ENCODE assay signal across 11 cellular contexts in genomic region chr9:100087218-100087617, GRCh38. TPM values are rescaled to one million over a fixed set of nuclear protein-coding genes. Genes with fewer than 3 reads are reported as not detected.
DNase-seq lines count a peak whose midpoint lies in the region; ATAC-seq and TF ChIP-seq lines count a peak whose summit lies in the region.
"Had no signal": no experiment of that assay in that cellular context is flagged by ENCODE, and none has a peak within 500 bp of the region (broad histone marks: within the 10 kb centered on the region; RNA-seq: fewer than 3 reads in every experiment).

No MANE protein-coding gene starts in this region.

- peak overlapping the region; percentile 24 for H3K27ac ChIP-seq in Karpas-422 (ENCODE audit: low read length)
- H3K27ac ChIP-seq: heart left ventricle had no signal

- H3K4me1 Mint-ChIP-seq in activated CD8-positive, alpha-beta T cell treated with anti-CD3 and anti-CD28 coated beads, Interleukin-2, amount 10 ng/mL, durations not matched to agents 7 days and 5 days (ENCODE audit: low read depth) = peaks cover 42% of the 10 kb centered on the region
- H3K4me1 Mint-ChIP-seq in immature natural killer cell (peaks cover 61 to 85% of the 10 kb centered on the region in 2 donors), Calu3 (ENCODE audit: low read depth, unreplicated experiment) (peaks cover 22% of the 10 kb centered on the region)

- no peaks in the 10 kb centered on the region for H3K9me2 ChIP-seq in Karpas-422 (replicated peaks; ENCODE audit: insufficient read depth, low read length)

- no peaks in the 10 kb centered on the region for H3K9me3 ChIP-seq in Karpas-422 (ENCODE audit: low read length)
- H3K9me3 ChIP-seq: heart left ventricle had no signal

- H3K9me3 Mint-ChIP-seq in activated CD8-positive, alpha-beta T cell treated with anti-CD3 and anti-CD28 coated beads, Interleukin-2, amount 10 ng/mL, durations not matched to agents 7 days and 5 days (ENCODE audit: insufficient read depth) = no peaks in the 10 kb centered on the region
- H3K9me3 Mint-ChIP-seq in immature natural killer cell (no peaks in the 10 kb centered on the region), Calu3 (ENCODE audit: low read depth, unreplicated experiment) (no peaks in the 10 kb centered on the region)

- H3K79me2 ChIP-seq in Karpas-422 (ENCODE audit: low read length) = peaks cover 100% of the 10 kb centered on the region

- H3K36me3 ChIP-seq in Karpas-422 (ENCODE audit: insufficient read depth, low read length) = no peaks in the 10 kb centered on the region
- H3K36me3 ChIP-seq: heart left ventricle had no signal

- no peak for ATAC-seq in activated CD8-positive, alpha-beta T cell treated with anti-CD3 and anti-CD28 coated beads, Interleukin-2, amount 10 ng/mL, durations not matched to agents 7 days and 5 days
- ATAC-seq in GM19324 (IDR thresholded peaks at IDR 0.05; ENCODE audit: low FRiP score, unreplicated experiment) = no peak
- ATAC-seq: sciatic nerve had no signal

- no peak overlapping the region for H3K9ac ChIP-seq in Karpas-422 (ENCODE audit: low read length)

- peaks cover 37% of the 10 kb centered on the region for H4K20me1 ChIP-seq in Karpas-422 (ENCODE audit: insufficient read depth, low read depth, low read length)

- DNase-seq in Daoy (ENCODE audit: low read depth) = peak; percentile 80
- DNase-seq in Karpas-422 = no peak
- DNase-seq in activated CD8-positive, alpha-beta T cell treated with anti-CD3 and anti-CD28 coated beads, Interleukin-2, amount 10 ng/mL, durations not matched to agents 7 days and 5 days = no peak
- peak; percentile 10 to 26 (median 17) for DNase-seq in immature natural killer cell
- DNase-seq in stimulated activated CD4-positive, alpha-beta T cell treated with anti-CD3 and anti-CD28 coated beads, Interleukin-4, amount 100 ng/mL, for 24 hours = no peak
- DNase-seq in Calu3 = no peak
- DNase-seq: heart left ventricle, mesendoderm, NCI-H187 had no signal

- H3K4me1 ChIP-seq in Karpas-422 (ENCODE audit: low read length) = peaks cover 75% of the 10 kb centered on the region

- BruUV-seq in Calu3 (replicated peaks; lab: Mats Ljungman, UMichigan) = no TSS peak

- H3K4me3 ChIP-seq in Karpas-422 (ENCODE audit: low read length) = no peak overlapping the region
- H3K4me3 ChIP-seq: heart left ventricle had no signal

- no peaks in the 10 kb centered on the region for H3K27me3 Mint-ChIP-seq in activated CD8-positive, alpha-beta T cell treated with anti-CD3 and anti-CD28 coated beads, Interleukin-2, amount 10 ng/mL, durations not matched to agents 7 days and 5 days (ENCODE audit: low read depth)
- H3K27me3 Mint-ChIP-seq in immature natural killer cell (ENCODE audit: low read depth in 3 of 3) = no peaks in the 10 kb centered on the region
- H3K27me3 Mint-ChIP-seq in Calu3 (ENCODE audit: unreplicated experiment) = no peaks in the 10 kb centered on the region

- H3K4me2 ChIP-seq in Karpas-422 (ENCODE audit: low read depth, low read length, poor library complexity, severe bottlenecking) = peak overlapping the region; percentile 8

- H3K36me3 Mint-ChIP-seq in activated CD8-positive, alpha-beta T cell treated with anti-CD3 and anti-CD28 coated beads, Interleukin-2, amount 10 ng/mL, durations not matched to agents 7 days and 5 days (ENCODE audit: low read depth) = peaks cover under 1% of the 10 kb centered on the region
- H3K36me3 Mint-ChIP-seq in immature natural killer cell (no peaks in the 10 kb centered on the region), Calu3 (ENCODE audit: insufficient read depth, unreplicated experiment) (no peaks in the 10 kb centered on the region)

- CTCF ChIA-PET in activated CD8-positive, alpha-beta T cell treated with anti-CD3 and anti-CD28 coated beads, Interleukin-2, amount 10 ng/mL, durations not matched to agents 7 days and 5 days (lab: Charles Lee) = interaction anchor here (1.0 kb wide), 1 partner anchor 11 kb away, joined by 3 read pairs; no protein-coding TSS in a partner anchor
- CTCF ChIA-PET in Calu3 (lab: Charles Lee) = no interaction called here

- no peak for TF ChIP-seq CTCF in Calu3 (IDR thresholded peaks at IDR 0.05; ENCODE audit: unreplicated experiment)

- intact Hi-C loops in Calu3 (cut with micrococcal nuclease; ENCODE audit: unreplicated experiment) = no loop called here

- no peak overlapping the region for H2AFZ ChIP-seq in Karpas-422 (ENCODE audit: low read length)

- no peak overlapping the region for H3K4me3 Mint-ChIP-seq in activated CD8-positive, alpha-beta T cell treated with anti-CD3 and anti-CD28 coated beads, Interleukin-2, amount 10 ng/mL, durations not matched to agents 7 days and 5 days
- H3K4me3 Mint-ChIP-seq in immature natural killer cell (peak overlapping the region; percentile 53 to 81 (median 77)), Calu3 (ENCODE audit: low read depth, unreplicated experiment) (no peak overlapping the region)

- H3K27ac Mint-ChIP-seq in activated CD8-positive, alpha-beta T cell treated with anti-CD3 and anti-CD28 coated beads, Interleukin-2, amount 10 ng/mL, durations not matched to agents 7 days and 5 days = peak overlapping the region; percentile 30
- H3K27ac Mint-ChIP-seq in immature natural killer cell = peak overlapping the region; percentile 41 to 82 (median 66)
- H3K27ac Mint-ChIP-seq in Calu3 (ENCODE audit: unreplicated experiment) = no peak overlapping the region

- H3K27me3 ChIP-seq in Karpas-422 (ENCODE audit: low read length) = no peaks in the 10 kb centered on the region
- H3K27me3 ChIP-seq: heart left ventricle had no signal

- POLR2A ChIA-PET in activated CD8-positive, alpha-beta T cell treated with anti-CD3 and anti-CD28 coated beads, Interleukin-2, amount 10 ng/mL, durations not matched to agents 7 days and 5 days (lab: Charles Lee) = no interaction called here

RNA-seq across cellular contexts. Expression of gene ERP44, which starts 11.6 kb away (rescaled TPM):
- total RNA-seq in Daoy (2014; rRNA removed; shearing (Covaris generic)) = 17.1 and 18.8 TPM in 2 replicates
- 10.3 and 20.9 TPM in 2 replicates for total RNA-seq in Karpas-422 (2014; rRNA removed; shearing (Covaris generic); ENCODE audit: low replicate concordance)
- total RNA-seq in activated CD8-positive, alpha-beta T cell treated with anti-CD3 and anti-CD28 coated beads, Interleukin-2, amount 10 ng/mL, durations not matched to agents 7 days and 5 days = 10 to 100 TPM; 15.7 to 15.8 TPM
- polyA plus RNA-seq in immature natural killer cell = 10 to 100 TPM; 42.0 to 53.4 (median 46.6) TPM
- 12.3 and 13.2 TPM in 2 replicates for total RNA-seq in Calu3 (2022)

RNA-seq across cellular contexts. Expression of gene INVS, which starts 11.8 kb away (rescaled TPM):
- total RNA-seq in Daoy (2014; rRNA removed; shearing (Covaris generic)) = 18.2 and 18.6 TPM in 2 replicates
- 25.0 and 33.8 TPM in 2 replicates for total RNA-seq in Karpas-422 (2014; rRNA removed; shearing (Covaris generic); ENCODE audit: low replicate concordance)
- total RNA-seq in activated CD8-positive, alpha-beta T cell treated with anti-CD3 and anti-CD28 coated beads, Interleukin-2, amount 10 ng/mL, durations not matched to agents 7 days and 5 days = 10 to 100 TPM; 19.8 to 21.8 TPM
- polyA plus RNA-seq in immature natural killer cell = 10 to 100 TPM in 1 of 3 donors, 1 to 10 TPM in 2; 3.4 to 12.6 (median 4.9) TPM
- total RNA-seq in Calu3 (2022) = 12.4 and 14.2 TPM in 2 replicates

Comparison
In these comparisons a context has a peak if more than half of its experiments do, and no peak if none do; other contexts are left out.
1. DNase-seq: peak in Daoy (single experiment) and immature natural killer cell (3 of 3); none in Karpas-422 (single experiment), activated CD8-positive, alpha-beta T cell treated with anti-CD3 and anti-CD28 coated beads, Interleukin-2, amount 10 ng/mL, durations not matched to agents 7 days and 5 days (single experiment), stimulated activated CD4-positive, alpha-beta T cell treated with anti-CD3 and anti-CD28 coated beads, Interleukin-4, amount 100 ng/mL, for 24 hours (single experiment) and Calu3 (single experiment).
2. H3K4me3 Mint-ChIP-seq: peak in immature natural killer cell (5 of 5); none in activated CD8-positive, alpha-beta T cell treated with anti-CD3 and anti-CD28 coated beads, Interleukin-2, amount 10 ng/mL, durations not matched to agents 7 days and 5 days (single experiment) and Calu3 (single experiment).